Comparison of ENCODE assay signal across 11 cellular contexts in genomic region chr3:124837065-124837464, GRCh38. TPM values are rescaled to one million over a fixed set of nuclear protein-coding genes. Genes with fewer than 3 reads are reported as not detected.
DNase-seq lines count a peak whose midpoint lies in the region; ATAC-seq and TF ChIP-seq lines count a peak whose summit lies in the region.
"Had no signal": no experiment of that assay in that cellular context is flagged by ENCODE, and none has a peak within 500 bp of the region (broad histone marks: within the 10 kb centered on the region; RNA-seq: fewer than 3 reads in every experiment).

No MANE protein-coding gene starts in this region.

- TF ChIP-seq CTCF in VCaP (conservative IDR thresholded peaks at IDR 0.05) (no peak), glutamatergic neuron (IDR thresholded peaks at IDR 0.05; ENCODE audit: partially characterized antibody, unreplicated experiment) (no peak), osteocyte (IDR thresholded peaks at IDR 0.05) (no peak)

- H3K79me2 ChIP-seq in ACC112 (ENCODE audit: control insufficient read depth, insufficient read depth, low read length, unreplicated experiment), result peaks cover 27% of the 10 kb centered on the region

- peak overlapping the region; percentile 6; the same call in 1 of the 2 replicates for H3K4me3 ChIP-seq in ACC112 (ENCODE audit: low read depth, low read length)

- peaks cover 41% of the 10 kb centered on the region for H3K4me1 Mint-ChIP-seq in glutamatergic neuron (ENCODE audit: low read depth, unreplicated experiment)
- peaks cover 82% of the 10 kb centered on the region for H3K4me1 Mint-ChIP-seq in osteocyte (ENCODE audit: unreplicated experiment)
- peaks cover 19% of the 10 kb centered on the region for H3K4me1 Mint-ChIP-seq in stimulated activated effector memory CD8-positive, alpha-beta T cell treated with anti-CD3 and anti-CD28 coated beads, Interleukin-12 subunit alpha, Interleukin-12 subunit beta, amount 100 ng/mL, for 72 hours

- H3K4me1 ChIP-seq in ACC112 (ENCODE audit: control insufficient read depth, insufficient read depth, low read length, unreplicated experiment), result peaks cover 68% of the 10 kb centered on the region

- H2AFZ ChIP-seq in ACC112 (ENCODE audit: low read length, unreplicated experiment), result no peak overlapping the region

- H3K9me3 Mint-ChIP-seq in glutamatergic neuron (ENCODE audit: unreplicated experiment) (peaks cover 9% of the 10 kb centered on the region), osteocyte (ENCODE audit: unreplicated experiment) (no peaks in the 10 kb centered on the region)
- no peaks in the 10 kb centered on the region for H3K9me3 Mint-ChIP-seq in stimulated activated effector memory CD8-positive, alpha-beta T cell treated with anti-CD3 and anti-CD28 coated beads, Interleukin-12 subunit alpha, Interleukin-12 subunit beta, amount 100 ng/mL, for 72 hours
- H3K9me3 Mint-ChIP-seq: activated T-cell treated with anti-CD3 and anti-CD28 coated beads, Interleukin-2, amount 50 U/mL, for 4 hours had no signal

- H3K36me3 ChIP-seq in ACC112 (ENCODE audit: insufficient read depth, low read length), result peaks cover 32% of the 10 kb centered on the region

- no peak overlapping the region for H3K4me3 Mint-ChIP-seq in glutamatergic neuron (ENCODE audit: unreplicated experiment)
- no peak overlapping the region for H3K4me3 Mint-ChIP-seq in osteocyte (ENCODE audit: unreplicated experiment)
- H3K4me3 Mint-ChIP-seq in stimulated activated effector memory CD8-positive, alpha-beta T cell treated with anti-CD3 and anti-CD28 coated beads, Interleukin-12 subunit alpha, Interleukin-12 subunit beta, amount 100 ng/mL, for 72 hours, result no peak overlapping the region
- H3K4me3 Mint-ChIP-seq: activated T-cell treated with anti-CD3 and anti-CD28 coated beads, Interleukin-2, amount 50 U/mL, for 4 hours had no signal

- H3K36me3 Mint-ChIP-seq in glutamatergic neuron (ENCODE audit: unreplicated experiment) (no peaks in the 10 kb centered on the region), osteocyte (ENCODE audit: unreplicated experiment) (peaks cover 49% of the 10 kb centered on the region)
- H3K36me3 Mint-ChIP-seq in stimulated activated effector memory CD8-positive, alpha-beta T cell treated with anti-CD3 and anti-CD28 coated beads, Interleukin-12 subunit alpha, Interleukin-12 subunit beta, amount 100 ng/mL, for 72 hours, result no peaks in the 10 kb centered on the region

- H3K27me3 Mint-ChIP-seq in glutamatergic neuron (ENCODE audit: unreplicated experiment) (peaks cover 8% of the 10 kb centered on the region), osteocyte (ENCODE audit: unreplicated experiment) (no peaks in the 10 kb centered on the region)

- H3K27ac Mint-ChIP-seq in glutamatergic neuron (ENCODE audit: unreplicated experiment) (peak overlapping the region; percentile 28), osteocyte (ENCODE audit: unreplicated experiment) (peak overlapping the region; percentile 41)
- no peak overlapping the region for H3K27ac Mint-ChIP-seq in stimulated activated effector memory CD8-positive, alpha-beta T cell treated with anti-CD3 and anti-CD28 coated beads, Interleukin-12 subunit alpha, Interleukin-12 subunit beta, amount 100 ng/mL, for 72 hours

- peak overlapping the region; percentile 99 for H3K27ac ChIP-seq in ACC112 (ENCODE audit: low read depth, low read length)
- H3K27ac ChIP-seq in VCaP, result peak overlapping the region; percentile 95

- no peaks in the 10 kb centered on the region for H3K27me3 ChIP-seq in ACC112 (ENCODE audit: insufficient read depth, low read length)

- DNase-seq in glutamatergic neuron, result no peak
- no peak for DNase-seq in osteocyte (ENCODE audit: extremely low spot score, unreplicated experiment)
- no peak for DNase-seq in AG20443 (ENCODE audit: low spot score)
- no peak for DNase-seq in stimulated activated effector memory CD8-positive, alpha-beta T cell treated with anti-CD3 and anti-CD28 coated beads, Interleukin-12 subunit alpha, Interleukin-12 subunit beta, amount 100 ng/mL, for 72 hours (ENCODE audit: low spot score in 2 of 2)
- no peak for DNase-seq in NCI-H2196 treated with DMSO at 0.1 percent for 48 hours (lab: John Stamatoyannopoulos, UW; ENCODE audit: unreplicated experiment)
- DNase-seq: activated T-cell treated with anti-CD3 and anti-CD28 coated beads, Interleukin-2, amount 50 U/mL, for 4 hours; stimulated activated CD4-positive, alpha-beta T cell treated with anti-CD3 and anti-CD28 coated beads, Interleukin-1b, Interleukin-23, amount 100 ng/mL, for 48 hours; T1000 had no signal

- ATAC-seq in HG02571 (IDR thresholded peaks at IDR 0.05; ENCODE audit: unreplicated experiment), result no peak
- no peak for ATAC-seq in stimulated activated effector memory CD8-positive, alpha-beta T cell treated with anti-CD3 and anti-CD28 coated beads, Interleukin-12 subunit alpha, Interleukin-12 subunit beta, amount 100 ng/mL, for 72 hours
- ATAC-seq: activated T-cell treated with anti-CD3 and anti-CD28 coated beads, Interleukin-2, amount 50 U/mL, for 4 hours had no signal

RNA-seq across cellular contexts. Expression of gene ITGB5, which starts 50.1 kb away (rescaled TPM):
- 12.8 TPM for total RNA-seq in glutamatergic neuron (ENCODE audit: unreplicated experiment)
- 419 and 441 TPM in 2 replicates for total RNA-seq in osteocyte

Comparison
In these comparisons a context has a peak if more than half of its experiments do, and no peak if none do; other contexts are left out.
1. RNA of gene ITGB5, which starts 50.1 kb away (total RNA-seq): 419 to 441 TPM in osteocyte; 12.8 TPM in glutamatergic neuron (single experiment); every median in the first group is over 10 times any median in the second.